ENCODE assay signal across 8 cellular contexts in genomic region chr1:152189657-152190442, GRCh38. TPM values are rescaled to one million over a fixed set of nuclear protein-coding genes. Genes with fewer than 3 reads are reported as not detected.
A peak's percentile ranks its signal among the peaks of the same experiment; 100 is the strongest.
DNase-seq lines count a peak whose midpoint lies in the region; ATAC-seq and TF ChIP-seq lines count a peak whose summit lies in the region.

No MANE protein-coding gene starts in this region.

- no peaks in the 10 kb centered on the region for H3F3A ChIP-seq in smooth muscle cell (ENCODE audit: low read depth)

- no peaks in the 10 kb centered on the region for H4K20me1 ChIP-seq in smooth muscle cell (ENCODE audit: low read depth)

- no peaks in the 10 kb centered on the region for H3K4me1 ChIP-seq in smooth muscle cell (ENCODE audit: low read depth)

- 38% methylated on average over 9 of the region's 9 CpGs for WGBS in smooth muscle cell (ENCODE audit: low lambda C conversion rate)

- H2AFZ ChIP-seq in smooth muscle cell (ENCODE audit: low read depth), result no peak overlapping the region

- H3K9me3 ChIP-seq in MG63 (peaks cover under 1% of the 10 kb centered on the region; the same call in 1 of the 2 replicates), smooth muscle cell (replicated peaks; ENCODE audit: low read depth) (no peaks in the 10 kb centered on the region)

- ATAC-seq in GM19023 (IDR thresholded peaks at IDR 0.05; ENCODE audit: unreplicated experiment) (no peak), GM21737 (IDR thresholded peaks at IDR 0.05; ENCODE audit: unreplicated experiment) (no peak)

- TF ChIP-seq CTCF in GM12872 (IDR thresholded peaks at IDR 0.05; ENCODE audit: insufficient read depth, low read depth, low read length), result peak; percentile 74
- TF ChIP-seq CTCF in smooth muscle cell (IDR thresholded peaks at IDR 0.05; ENCODE audit: borderline replicate concordance, insufficient read depth, poor library complexity, severe bottlenecking), result peak; percentile 44

- H3K4me3 ChIP-seq in MG63, result peak overlapping the region; percentile 20
- H3K4me3 ChIP-seq in smooth muscle cell, result no peak overlapping the region

- H3K27me3 ChIP-seq in MG63 (no peaks in the 10 kb centered on the region; the same call in 1 of the 2 replicates), smooth muscle cell (ENCODE audit: low read depth) (no peaks in the 10 kb centered on the region)

- no peak overlapping the region for H3K9ac ChIP-seq in smooth muscle cell (ENCODE audit: low read depth)

- H3K27ac ChIP-seq in smooth muscle cell (ENCODE audit: low read depth), result no peak overlapping the region

- DNase-seq in MG63 (peak; percentile 55), T-helper 22 cell (ENCODE audit: low read depth) (peak; percentile 23), astrocyte of the hippocampus (ENCODE audit: low read depth, low spot score) (peak; percentile 69), iPS DF 4.7 (ENCODE audit: extremely low read depth, low spot score) (peak; percentile 22), smooth muscle cell (lab: John Stamatoyannopoulos, UW; ENCODE audit: unreplicated experiment) (no peak)

- H3K36me3 ChIP-seq in MG63, result no peaks in the 10 kb centered on the region
- no peaks in the 10 kb centered on the region for H3K36me3 ChIP-seq in smooth muscle cell (ENCODE audit: low read depth)

- no peaks in the 10 kb centered on the region for H3K79me2 ChIP-seq in smooth muscle cell (ENCODE audit: low read depth)

- H3K4me2 ChIP-seq in smooth muscle cell, result no peak overlapping the region

RNA-seq across cellular contexts. Expression of gene RPTN, which starts 30.8 kb away (rescaled TPM):
- total RNA-seq in MG63 (2014; rRNA removed; shearing (Covaris generic); ENCODE audit: low replicate concordance), result not detected in 2 replicates
- total RNA-seq in smooth muscle cell, result not detected in 2 replicates
- polyA plus RNA-seq in smooth muscle cell, result not detected in 2 replicates

RNA-seq across cellular contexts. Expression of gene HRNR, which starts 34.1 kb away (rescaled TPM):
- total RNA-seq in MG63 (2014; rRNA removed; shearing (Covaris generic); ENCODE audit: low replicate concordance), result not detected in 2 replicates
- not detected in 2 replicates for total RNA-seq in smooth muscle cell
- polyA plus RNA-seq in smooth muscle cell, result not detected in 2 replicates
